1 cellular context compared by ENCODE assay signal in genomic region chr6:155444120-155444917, GRCh38.
A peak's percentile ranks its signal among the peaks of the same experiment; 100 is the strongest.
TF ChIP-seq lines count a peak whose summit lies in the region.

No MANE protein-coding gene starts in this region.

TF ChIP-seq in GM12878, 131 proteins besides CTCF, POLR2A, EP300 and RAD21:
- 0 out of 2 replicates have a peak, but pooled peaks have one; percentile 21 for TF ChIP-seq RUNX3 (IDR thresholded peaks at IDR 0.05; ENCODE audit: low read length)
- no peak for TF ChIP-seq HDGF (IDR thresholded peaks at IDR 0.05)
TF ChIP-seq in GM12878: peak in this region for 1.
